18 cellular contexts compared by ENCODE assay signal in genomic region chr1:181174860-181175259, GRCh38.
"Had no signal": no experiment of that assay in that cellular context is flagged by ENCODE, and none has a peak within 500 bp of the region (broad histone marks: within the 10 kb centered on the region; RNA-seq: fewer than 3 reads in every experiment).

No MANE protein-coding gene starts in this region.

- DNase-seq: KBM-7, NCI-H1092, NCI-H1105 treated with DMSO at 0.1 percent for 48 hours, NCI-H1417 treated with DMSO at 0.1 percent for 48 hours, NCI-H146, NCI-H1694 treated with DMSO at 0.1 percent for 48 hours, NCI-H1930, NCI-H2081, NCI-H2107, NCI-H2227 treated with DMSO at 0.1 percent for 48 hours, NCI-H524, NCI-H774, Right ventricle myocardium superior, RPMI8226, SIG-M5 had no signal

- H3K36me3 ChIP-seq: SJSA1 had no signal

- H3K9me3 ChIP-seq: SJSA1 had no signal

- H3K27ac ChIP-seq: SJSA1, SK-N-MC had no signal

- H3K4me3 ChIP-seq: SJSA1, SK-N-MC had no signal

- FAIRE-seq: RCC 7860 had no signal
